Comparison of ENCODE assay signal across 8 cellular contexts in the genomic region with DNA sequence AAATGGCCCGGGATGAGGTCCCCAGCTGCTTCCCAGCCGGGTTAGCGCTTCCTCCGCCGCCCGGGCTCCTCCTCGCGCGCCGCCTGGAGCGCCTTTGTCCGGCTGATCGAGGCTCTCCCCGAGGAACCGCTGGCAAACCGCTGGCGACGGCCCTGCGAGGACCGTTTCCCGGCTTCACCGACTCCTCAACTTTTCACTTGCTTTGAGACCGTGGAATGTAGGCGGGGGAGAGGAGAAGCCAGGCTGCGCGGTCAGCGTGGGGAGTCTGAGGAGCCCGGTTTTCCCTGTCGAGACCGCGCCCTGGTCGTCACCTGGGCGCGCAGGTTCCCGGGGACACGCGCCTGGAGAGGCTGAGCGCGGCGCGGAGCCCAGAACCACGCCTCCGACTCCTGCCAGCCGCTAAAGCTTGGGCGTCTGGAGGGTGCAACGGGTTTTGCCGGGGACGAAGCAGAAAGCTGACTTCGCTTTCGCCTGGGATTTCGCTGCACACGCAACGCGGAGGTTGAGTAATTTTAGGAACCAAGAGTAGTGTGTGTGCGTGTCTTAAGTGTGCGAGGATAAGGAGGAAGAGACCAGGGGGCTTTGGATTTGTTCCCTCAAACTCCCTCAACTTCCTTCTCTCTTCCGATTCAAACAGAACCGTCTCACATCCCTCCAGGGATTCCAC. TPM values are rescaled to one million over a fixed set of nuclear protein-coding genes. Genes with fewer than 3 reads are reported as not detected.
A peak's percentile ranks its signal among the peaks of the same experiment; 100 is the strongest.
DNase-seq lines count a peak whose midpoint lies in the region; ATAC-seq and TF ChIP-seq lines count a peak whose summit lies in the region.

No MANE protein-coding gene starts in this region.

- no peaks in the 10 kb centered on the region for H3K27me3 Mint-ChIP-seq in activated naive CD8-positive, alpha-beta T cell

- H3K36me3 ChIP-seq in BLaER1 treated with 17β-estradiol and CSF1 and Interleukin-3, amounts not matched to agents 10 nM and 100 nM: peaks cover 0 to 16% (median 7%) of the 10 kb centered on the region in 11 experiments; a peak in 8 of 22 replicates
- H3K36me3 ChIP-seq in OCI-LY1 (ENCODE audit: insufficient read depth, low read length): no peaks in the 10 kb centered on the region
- H3K36me3 ChIP-seq in ovary: no peaks in the 10 kb centered on the region

- H3K4me2 ChIP-seq in BLaER1 treated with 17β-estradiol and CSF1 and Interleukin-3, amounts not matched to agents 10 nM and 100 nM: peak overlapping the region; percentile 79 to 96 (median 89)
- H3K4me2 ChIP-seq in OCI-LY1 (ENCODE audit: low read length): peak overlapping the region; percentile 91

- H3K9ac ChIP-seq in BLaER1 treated with 17β-estradiol and CSF1 and Interleukin-3, amounts not matched to agents 10 nM and 100 nM: peak overlapping the region; percentile 72 to 98 (median 91)
- peak overlapping the region; percentile 83 for H3K9ac ChIP-seq in OCI-LY1 (ENCODE audit: low read length)

- H3K36me3 Mint-ChIP-seq in activated naive CD8-positive, alpha-beta T cell: no peaks in the 10 kb centered on the region

- H3K9me2 ChIP-seq in OCI-LY1 (ENCODE audit: low read depth, low read length): no peaks in the 10 kb centered on the region

- H3K79me2 ChIP-seq in OCI-LY1 (ENCODE audit: insufficient read depth, low read length): no peaks in the 10 kb centered on the region

- H4K20me1 ChIP-seq in BLaER1 treated with 17β-estradiol and CSF1 and Interleukin-3, amounts not matched to agents 10 nM and 100 nM: peaks cover 0 to 52% (median 48%) of the 10 kb centered on the region in 11 experiments; a peak in 16 of 22 replicates
- no peaks in the 10 kb centered on the region for H4K20me1 ChIP-seq in OCI-LY1 (ENCODE audit: insufficient read depth, low read length)

- peak overlapping the region; percentile 85 for H3K27ac Mint-ChIP-seq in activated naive CD8-positive, alpha-beta T cell

- peaks cover 23% of the 10 kb centered on the region for H3K4me1 Mint-ChIP-seq in activated naive CD8-positive, alpha-beta T cell (ENCODE audit: low read depth)

- TF ChIP-seq EP300 in ovary (IDR thresholded peaks at IDR 0.05): no peak

- WGBS in ovary, 3 donors: 0 to 1% (median 0%) methylated on average over 50 to 58 of the region's 58 CpGs

- intact Hi-C loops in Right ventricle myocardium superior (cut with DNase I): no loop called here
- intact Hi-C loops in ovary (cut with DNase I): loop anchor here in 3 of 4 donors (5.0 to 10.0 kb wide), 3 partner anchors 76 to 374 kb away; partner anchors contain the start of gene VWA8 (in 1 of the 3)

- peaks cover 0 to under 1% (median 0%) of the 10 kb centered on the region in 11 experiments; a peak in 2 of 22 replicates for H3K9me3 ChIP-seq in BLaER1 treated with 17β-estradiol and CSF1 and Interleukin-3, amounts not matched to agents 10 nM and 100 nM (replicated peaks in 1 of 11)
- H3K9me3 ChIP-seq in OCI-LY1 (ENCODE audit: low read length) (peaks cover 1% of the 10 kb centered on the region), ovary (no peaks in the 10 kb centered on the region)

- H3K27ac ChIP-seq in BLaER1 treated with 17β-estradiol and CSF1 and Interleukin-3, amounts not matched to agents 10 nM and 100 nM: peak overlapping the region; percentile 49 to 97 (median 92); a peak in 21 of 22 replicates
- H3K27ac ChIP-seq in OCI-LY1 (ENCODE audit: low read depth, low read length, poor library complexity, severe bottlenecking) (no peak overlapping the region), ovary (peak overlapping the region; percentile 4 to 90)

- no peak for TF ChIP-seq CTCF in OCI-LY1 (IDR thresholded peaks at IDR 0.05; ENCODE audit: low read length)
- no peak for TF ChIP-seq CTCF in ovary (IDR thresholded peaks at IDR 0.05)

- H3K4me1 ChIP-seq in BLaER1 treated with 17β-estradiol and CSF1 and Interleukin-3, amounts not matched to agents 10 nM and 100 nM: peaks cover 9 to 39% (median 24%) of the 10 kb centered on the region in 10 experiments
- H3K4me1 ChIP-seq in OCI-LY1 (ENCODE audit: insufficient read depth, low read length, severe bottlenecking) (peaks cover 23% of the 10 kb centered on the region), ovary (ENCODE audit: insufficient read depth) (no peaks in the 10 kb centered on the region)

- peak; percentile 64 for DNase-seq in Right ventricle myocardium superior
- peak; percentile 35 to 65 (median 57) for DNase-seq in ovary

- H3F3A ChIP-seq in OCI-LY1 (ENCODE audit: insufficient read depth, low read length): no peaks in the 10 kb centered on the region

- peaks cover under 1% of the 10 kb centered on the region for H3K9me3 Mint-ChIP-seq in activated naive CD8-positive, alpha-beta T cell (ENCODE audit: low read depth)

- TF ChIP-seq POLR2A in ovary (IDR thresholded peaks at IDR 0.05): no peak

- ATAC-seq in GM19025 (IDR thresholded peaks at IDR 0.05; ENCODE audit: low read depth, unreplicated experiment) (peak; percentile 13), HG03175 (IDR thresholded peaks at IDR 0.05; ENCODE audit: unreplicated experiment) (peak; percentile 36), Right ventricle myocardium superior (ENCODE audit: poor library complexity) (peak; percentile 15), GM21576 (IDR thresholded peaks at IDR 0.05; ENCODE audit: unreplicated experiment) (no peak)

- H3K27me3 ChIP-seq in BLaER1 treated with 17β-estradiol and CSF1 and Interleukin-3, amounts not matched to agents 10 nM and 100 nM: peaks cover 7 to 22% (median 13%) of the 10 kb centered on the region in 11 experiments; a peak in 19 of 22 replicates
- H3K27me3 ChIP-seq in OCI-LY1 (ENCODE audit: insufficient read depth, low read length): no peaks in the 10 kb centered on the region
- no peaks in the 10 kb centered on the region for H3K27me3 ChIP-seq in ovary

- no peak overlapping the region for H2AFZ ChIP-seq in OCI-LY1 (ENCODE audit: low read length)

- H3K4me3 ChIP-seq in BLaER1 treated with 17β-estradiol and CSF1 and Interleukin-3, amounts not matched to agents 10 nM and 100 nM: peak overlapping the region; percentile 73 to 91 (median 87)
- H3K4me3 ChIP-seq in OCI-LY1 (ENCODE audit: low read depth, low read length, poor library complexity, severe bottlenecking) (peak overlapping the region; percentile 84), ovary (peak overlapping the region; percentile 89)

- H3K4me3 Mint-ChIP-seq in activated naive CD8-positive, alpha-beta T cell: peak overlapping the region; percentile 94

RNA-seq across cellular contexts. Expression of gene DGKH, which starts 7.3 kb away (rescaled TPM):
- total RNA-seq in Right ventricle myocardium superior: 4.2 TPM
- 10 to 100 TPM in 4 of 7 donors, 1 to 10 TPM in 3; 8.6 to 14.1 (median 11.5) TPM for total RNA-seq in ovary
- 1 to 10 TPM; 2.1 to 3.8 TPM for polyA plus RNA-seq in ovary
